ENCODE assay signal across 1 cellular context in the genomic region with DNA sequence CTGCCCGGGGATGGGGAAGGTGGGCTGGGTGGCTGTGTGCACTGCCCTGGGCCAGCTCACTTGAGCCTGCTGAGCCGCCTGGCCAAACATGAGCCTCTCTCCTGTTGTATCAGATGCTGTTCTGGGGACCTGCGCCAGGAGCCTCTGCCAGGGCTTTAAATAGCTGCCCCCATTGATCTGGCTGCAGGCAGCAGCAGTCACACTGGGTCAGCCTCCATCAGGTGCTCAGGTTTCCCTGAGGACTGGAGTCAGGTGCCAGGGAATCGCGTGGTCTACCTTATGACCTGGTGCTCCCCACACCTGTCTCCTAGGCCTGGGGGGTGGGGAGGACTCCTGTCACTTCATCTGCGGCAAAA.
TF ChIP-seq lines count a peak whose summit lies in the region.

No MANE protein-coding gene starts in this region.

TF ChIP-seq in H1, 55 proteins besides CTCF, POLR2A, EP300 and RAD21:
- no peak for TF ChIP-seq TEAD4 (IDR thresholded peaks at IDR 0.05; ENCODE audit: low read depth, low read length)
- TF ChIP-seq KDM4A (IDR thresholded peaks at IDR 0.05; ENCODE audit: low read depth, low read length, severe bottlenecking): no peak
- no peak for TF ChIP-seq HDAC6 (IDR thresholded peaks at IDR 0.05; ENCODE audit: low read depth, low read length)
- TF ChIP-seq SP4 (IDR thresholded peaks at IDR 0.05; ENCODE audit: low read length): no peak
- TF ChIP-seq MAFK (IDR thresholded peaks at IDR 0.05; ENCODE audit: low read depth, low read length): no peak
- TF ChIP-seq POLR2AphosphoS5 (IDR thresholded peaks at IDR 0.05; ENCODE audit: low read depth, low read length): no peak
- no peak for TF ChIP-seq CHD2 (IDR thresholded peaks at IDR 0.05; ENCODE audit: low read length)
- TF ChIP-seq KDM5A (IDR thresholded peaks at IDR 0.05; ENCODE audit: low read length): no peak
- no peak for TF ChIP-seq JUND (IDR thresholded peaks at IDR 0.05; ENCODE audit: low read length)
- no peak for TF ChIP-seq BRCA1 (IDR thresholded peaks at IDR 0.05; ENCODE audit: low read depth, low read length)
- no peak for TF ChIP-seq CBX8 (IDR thresholded peaks at IDR 0.05; ENCODE audit: borderline replicate concordance, low read depth, low read length)
- TF ChIP-seq TAF1 (IDR thresholded peaks at IDR 0.05; ENCODE audit: low read depth, low read length): no peak
- TF ChIP-seq RNF2 (IDR thresholded peaks at IDR 0.05; ENCODE audit: borderline replicate concordance, low read depth, low read length, missing control alignments, poor library complexity, severe bottlenecking): no peak
- no peak for TF ChIP-seq SP1 (IDR thresholded peaks at IDR 0.05; ENCODE audit: low read depth, low read length)
- TF ChIP-seq EGR1 (IDR thresholded peaks at IDR 0.05; ENCODE audit: borderline replicate concordance, low read depth, low read length): no peak
- TF ChIP-seq, protein P1, sequence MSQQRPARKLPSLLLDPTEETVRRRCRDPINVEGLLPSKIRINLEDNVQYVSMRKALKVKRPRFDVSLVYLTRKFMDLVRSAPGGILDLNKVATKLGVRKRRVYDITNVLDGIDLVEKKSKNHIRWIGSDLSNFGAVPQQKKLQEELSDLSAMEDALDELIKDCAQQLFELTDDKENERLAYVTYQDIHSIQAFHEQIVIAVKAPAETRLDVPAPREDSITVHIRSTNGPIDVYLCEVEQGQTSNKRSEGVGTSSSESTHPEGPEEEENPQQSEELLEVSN (IDR thresholded peaks at IDR 0.05): no peak
- no peak for TF ChIP-seq CEBPB (IDR thresholded peaks at IDR 0.05; ENCODE audit: low read depth, low read length)
- no peak for TF ChIP-seq GTF2F1 (IDR thresholded peaks at IDR 0.05; ENCODE audit: borderline replicate concordance, low read depth, low read length)
